In the genomic region with DNA sequence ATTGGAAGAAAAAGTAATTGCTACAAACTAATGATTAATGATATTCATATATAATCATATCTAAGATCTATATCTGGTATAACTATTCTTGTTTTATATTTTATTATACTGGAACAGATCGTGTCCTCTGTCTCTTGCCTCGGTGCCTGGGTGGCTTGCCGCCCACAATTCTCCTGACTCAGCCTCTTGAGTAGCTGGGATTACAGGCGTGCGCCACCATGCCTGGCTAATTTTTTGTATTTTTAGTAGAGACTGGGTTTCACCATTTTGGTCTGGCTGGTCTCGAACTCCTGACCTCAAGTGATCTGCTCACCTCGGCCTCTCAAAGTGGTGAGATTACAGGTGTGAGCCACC, we compare ENCODE assay signal across 11 cellular contexts. TPM values are rescaled to one million over a fixed set of nuclear protein-coding genes. Genes with fewer than 3 reads are reported as not detected.
"Had no signal": no experiment of that assay in that cellular context is flagged by ENCODE, and none has a peak within 500 bp of the region (broad histone marks: within the 10 kb centered on the region; RNA-seq: fewer than 3 reads in every experiment).

No MANE protein-coding gene starts in this region.

RNA-seq across cellular contexts. Expression of gene SULT1A2, which starts 19.4 kb away (rescaled TPM):
- total RNA-seq: glomerular endothelial cell, occipital lobe had no signal
- polyA plus RNA-seq: keratinocyte had no signal

RNA-seq across cellular contexts. Expression of gene NPIPB8, which starts 21.7 kb away (rescaled TPM):
- total RNA-seq: left ventricle myocardium superior, mucosa of gallbladder, occipital lobe, skeletal muscle tissue had no signal
- polyA plus RNA-seq: naive thymus-derived CD4-positive, alpha-beta T cell; ovary; psoas muscle; right cardiac atrium; urinary bladder had no signal
